7 cellular contexts compared by ENCODE assay signal in genomic region chr4:39685990-39686389, GRCh38.
"Had no signal": no experiment of that assay in that cellular context is flagged by ENCODE, and none has a peak within 500 bp of the region (broad histone marks: within the 10 kb centered on the region; RNA-seq: fewer than 3 reads in every experiment).

No MANE protein-coding gene starts in this region.

- H3K4me2 ChIP-seq: GM23338, KMS-11 had no signal

- ATAC-seq: GM23338 had no signal

- H3K9ac ChIP-seq: KMS-11 had no signal

- H3K4me3 ChIP-seq: GM23338 had no signal

- H3K27ac ChIP-seq: KMS-11 had no signal

- H2AFZ ChIP-seq: GM23338 had no signal

- DNase-seq: H9, HCEC 1CT, HFFc6, IMR-90, KBM-7 had no signal
